Comparison of ENCODE assay signal across 1 cellular context in genomic region chr14:100645200-100645985, GRCh38.
TF ChIP-seq lines count a peak whose summit lies in the region.

No MANE protein-coding gene starts in this region.

TF ChIP-seq in H1, 55 proteins besides CTCF, POLR2A, EP300 and RAD21 (continued from another document):
- TF ChIP-seq, protein P1, sequence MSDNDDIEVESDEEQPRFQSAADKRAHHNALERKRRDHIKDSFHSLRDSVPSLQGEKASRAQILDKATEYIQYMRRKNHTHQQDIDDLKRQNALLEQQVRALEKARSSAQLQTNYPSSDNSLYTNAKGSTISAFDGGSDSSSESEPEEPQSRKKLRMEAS (IDR thresholded peaks at IDR 0.05) = 0 out of 2 replicates have a peak, but pooled peaks have one; percentile 21
- TF ChIP-seq SP1 (IDR thresholded peaks at IDR 0.05; ENCODE audit: low read depth, low read length) (0 out of 2 replicates have a peak, but pooled peaks have one; percentile 9), SIN3A (conservative IDR thresholded peaks at IDR 0.05 in 1 of 2, IDR thresholded peaks at IDR 0.05 in 1 of 2; ENCODE audit: low read depth in 1 of 2, low read length in 2 of 2) (0 out of 4 replicates have a peak, but pooled peaks of 1 of the 2 experiments have one; percentile 57), ZNF274 (IDR thresholded peaks at IDR 0.05; ENCODE audit: borderline replicate concordance, extremely low read depth, low read length) (no peak), KDM1A (IDR thresholded peaks at IDR 0.05; ENCODE audit: borderline replicate concordance, low read length) (peak; percentile 32; the same call in 1 of the 2 replicates), GABPA (IDR thresholded peaks at IDR 0.05; ENCODE audit: borderline replicate concordance, insufficient read depth, low read length) (peak; percentile 65; the same call in 1 of the 2 replicates), RBBP5 (IDR thresholded peaks at IDR 0.05; ENCODE audit: borderline replicate concordance, low read depth, low read length) (0 out of 2 replicates have a peak, but pooled peaks have one; percentile 53), GTF2F1 (IDR thresholded peaks at IDR 0.05; ENCODE audit: borderline replicate concordance, low read depth, low read length) (no peak), KDM4A (IDR thresholded peaks at IDR 0.05; ENCODE audit: low read depth, low read length, severe bottlenecking) (peak; percentile 35)
- TF ChIP-seq, protein P2, sequence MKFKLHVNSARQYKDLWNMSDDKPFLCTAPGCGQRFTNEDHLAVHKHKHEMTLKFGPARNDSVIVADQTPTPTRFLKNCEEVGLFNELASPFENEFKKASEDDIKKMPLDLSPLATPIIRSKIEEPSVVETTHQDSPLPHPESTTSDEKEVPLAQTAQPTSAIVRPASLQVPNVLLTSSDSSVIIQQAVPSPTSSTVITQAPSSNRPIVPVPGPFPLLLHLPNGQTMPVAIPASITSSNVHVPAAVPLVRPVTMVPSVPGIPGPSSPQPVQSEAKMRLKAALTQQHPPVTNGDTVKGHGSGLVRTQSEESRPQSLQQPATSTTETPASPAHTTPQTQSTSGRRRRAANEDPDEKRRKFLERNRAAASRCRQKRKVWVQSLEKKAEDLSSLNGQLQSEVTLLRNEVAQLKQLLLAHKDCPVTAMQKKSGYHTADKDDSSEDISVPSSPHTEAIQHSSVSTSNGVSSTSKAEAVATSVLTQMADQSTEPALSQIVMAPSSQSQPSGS (IDR thresholded peaks at IDR 0.05; ENCODE audit: low read length) = no peak
- TF ChIP-seq, protein P3, sequence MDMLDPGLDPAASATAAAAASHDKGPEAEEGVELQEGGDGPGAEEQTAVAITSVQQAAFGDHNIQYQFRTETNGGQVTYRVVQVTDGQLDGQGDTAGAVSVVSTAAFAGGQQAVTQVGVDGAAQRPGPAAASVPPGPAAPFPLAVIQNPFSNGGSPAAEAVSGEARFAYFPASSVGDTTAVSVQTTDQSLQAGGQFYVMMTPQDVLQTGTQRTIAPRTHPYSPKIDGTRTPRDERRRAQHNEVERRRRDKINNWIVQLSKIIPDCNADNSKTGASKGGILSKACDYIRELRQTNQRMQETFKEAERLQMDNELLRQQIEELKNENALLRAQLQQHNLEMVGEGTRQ (IDR thresholded peaks at IDR 0.05; ENCODE audit: low read length) = no peak
